Comparison of ENCODE assay signal across 12 cellular contexts in the genomic region with DNA sequence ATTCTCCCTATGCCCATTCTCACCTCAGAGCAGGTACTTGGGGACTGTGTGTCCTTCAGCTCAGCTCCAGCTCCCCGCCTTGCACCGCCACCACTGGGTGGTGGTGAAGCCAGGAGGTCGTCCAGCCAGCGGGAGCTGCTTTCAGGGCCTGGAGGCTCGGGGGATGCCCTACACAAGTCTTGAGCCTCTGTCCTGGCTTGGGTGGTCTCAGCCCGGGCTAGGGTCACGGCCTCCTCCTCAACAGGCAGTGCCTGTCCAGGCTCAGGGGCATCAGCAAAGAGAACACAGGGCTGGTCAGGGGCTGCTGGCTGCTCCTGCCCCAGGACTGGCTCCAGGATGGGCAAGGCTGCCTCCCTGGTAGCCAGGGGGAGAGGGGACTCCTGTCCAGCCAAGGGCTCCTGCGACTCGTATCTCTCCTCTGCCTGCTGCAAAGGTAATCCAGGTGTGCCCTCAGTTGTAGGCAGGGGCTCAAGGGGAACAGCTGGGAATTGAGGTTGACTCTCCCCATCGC. TPM values are rescaled to one million over a fixed set of nuclear protein-coding genes. Genes with fewer than 3 reads are reported as not detected.
DNase-seq lines count a peak whose midpoint lies in the region; ATAC-seq and TF ChIP-seq lines count a peak whose summit lies in the region.
"Had no signal": no experiment of that assay in that cellular context is flagged by ENCODE, and none has a peak within 500 bp of the region (broad histone marks: within the 10 kb centered on the region; RNA-seq: fewer than 3 reads in every experiment).

No MANE protein-coding gene starts in this region.

- H3F3A ChIP-seq in PC-9 (ENCODE audit: insufficient read depth, low read depth), result peaks cover 42% of the 10 kb centered on the region

- H3K27ac ChIP-seq in C4-2B (peak overlapping the region; percentile 83), PC-9 (peak overlapping the region; percentile 67; the same call in 1 of the 2 replicates), gastroesophageal sphincter (peak overlapping the region; percentile 73 to 96 (median 90)), rectal smooth muscle tissue (ENCODE audit: low read depth, low read length) (peak overlapping the region; percentile 64)

- TF ChIP-seq CTCF in C4-2B (conservative IDR thresholded peaks at IDR 0.05), result no peak
- no peak for TF ChIP-seq CTCF in PC-9 (conservative IDR thresholded peaks at IDR 0.05)
- TF ChIP-seq CTCF in gastroesophageal sphincter (IDR thresholded peaks at IDR 0.05), result no peak
- TF ChIP-seq CTCF in GM13977 (IDR thresholded peaks at IDR 0.05; ENCODE audit: extremely low read depth, insufficient read depth, missing control alignments), result no peak

- BruUV-seq in PC-9 (replicated peaks; lab: Mats Ljungman, UMichigan), result no TSS peak

- TF ChIP-seq POLR2A in gastroesophageal sphincter (IDR thresholded peaks at IDR 0.05), result no peak

- in situ Hi-C loops in GM13977 (cut with MboI; ENCODE audit: low pct_unique_long_range_greater_than_20kb, low sequenced_read_pairs, unreplicated experiment), result no loop called here

- DNase-seq in PC-9 (peak in 1 of 2 experiments; percentile 30), SW480 (ENCODE audit: low spot score) (no peak), GM13977 (ENCODE audit: low spot score) (no peak), SIG-M5 (lab: John Stamatoyannopoulos, UW) (no peak)
- DNase-seq: DND-41, NCI-H748 treated with DMSO at 0.1 percent for 48 hours had no signal

- H3K9me2 ChIP-seq in PC-9 (ENCODE audit: insufficient read depth), result no peaks in the 10 kb centered on the region

- POLR2A ChIA-PET in PC-9 (lab: Charles Lee; ENCODE audit: unreplicated experiment), result no interaction called here

- H3K9me3 ChIP-seq in PC-9 (ENCODE audit: insufficient read depth, low read depth) (no peaks in the 10 kb centered on the region), gastroesophageal sphincter (no peaks in the 10 kb centered on the region)
- H3K9me3 ChIP-seq: ovary had no signal

- H3K79me2 ChIP-seq in PC-9 (ENCODE audit: low read depth), result peaks cover 31% of the 10 kb centered on the region

- H3K36me3 ChIP-seq in PC-9 (ENCODE audit: low read depth), result peaks cover 34% of the 10 kb centered on the region
- H3K36me3 ChIP-seq in gastroesophageal sphincter, result peaks cover 3 to 84% of the 10 kb centered on the region in 2 donors
- peaks cover 46% of the 10 kb centered on the region for H3K36me3 ChIP-seq in rectal smooth muscle tissue (ENCODE audit: control insufficient read depth, insufficient read depth, low read length)
- H3K36me3 ChIP-seq: ovary had no signal

- H2AFZ ChIP-seq in PC-9, result no peak overlapping the region

- intact Hi-C loops in PC-9 (cut with micrococcal nuclease; ENCODE audit: unreplicated experiment), result no loop called here

- H3K4me2 ChIP-seq in PC-9, result peak overlapping the region; percentile 95

- H4K20me1 ChIP-seq in PC-9 (ENCODE audit: insufficient read depth), result peaks cover 52% of the 10 kb centered on the region

- WGBS in gastroesophageal sphincter (ENCODE audit: low coverage in 1 of 2), 2 donors, result 72% methylated on average over 3 of the region's 10 CpGs; no CpG with 5 or more reads in 1 of the 2 donors

- TF ChIP-seq EP300 in gastroesophageal sphincter (IDR thresholded peaks at IDR 0.05), result no peak

- CTCF ChIA-PET in PC-9 (lab: Charles Lee), result interaction anchor here (2.3 kb wide), 1 partner anchor 10 kb away, joined by 15 read pairs; no protein-coding TSS in a partner anchor

- H3K9ac ChIP-seq in rectal smooth muscle tissue (ENCODE audit: low read length), result no peak overlapping the region

- no peak overlapping the region for H3K4me3 ChIP-seq in PC-9
- no peak overlapping the region for H3K4me3 ChIP-seq in gastroesophageal sphincter
- no peak overlapping the region for H3K4me3 ChIP-seq in rectal smooth muscle tissue (ENCODE audit: low read length)

- peaks cover 48% of the 10 kb centered on the region for H3K4me1 ChIP-seq in PC-9 (replicated peaks; ENCODE audit: insufficient read depth)
- peaks cover 8 to 100% (median 74%) of the 10 kb centered on the region in 3 donors for H3K4me1 ChIP-seq in gastroesophageal sphincter
- peaks cover 14% of the 10 kb centered on the region for H3K4me1 ChIP-seq in rectal smooth muscle tissue (ENCODE audit: control insufficient read depth, insufficient read depth, low read length)

- ATAC-seq in gastroesophageal sphincter, result no peak
- no peak for ATAC-seq in GM21529 (IDR thresholded peaks at IDR 0.05; ENCODE audit: unreplicated experiment)

- no peaks in the 10 kb centered on the region for H3K27me3 ChIP-seq in PC-9 (ENCODE audit: insufficient read depth, low read depth)
- no peaks in the 10 kb centered on the region for H3K27me3 ChIP-seq in gastroesophageal sphincter
- H3K27me3 ChIP-seq in rectal smooth muscle tissue (ENCODE audit: control insufficient read depth, insufficient read depth, low read length), result no peaks in the 10 kb centered on the region
- H3K27me3 ChIP-seq: ovary had no signal

RNA-seq across cellular contexts. Expression of gene TNKS1BP1, which starts 12.2 kb away (rescaled TPM):
- total RNA-seq in PC-9 (2021) (181 and 218 TPM in 2 replicates), gastroesophageal sphincter (100 to 1,000 TPM in 2 of 4 donors, 10 to 100 TPM in 2; 95.6 to 130 (median 108) TPM)

RNA-seq across cellular contexts. Expression of gene SSRP1, which starts 23.1 kb away (rescaled TPM):
- 286 and 290 TPM in 2 replicates for total RNA-seq in PC-9 (2021)
- 100 to 1,000 TPM in 1 of 4 donors, 10 to 100 TPM in 3; 66.0 to 101 (median 79.8) TPM for total RNA-seq in gastroesophageal sphincter

RNA-seq across cellular contexts. Expression of gene P2RX3, which starts 25.6 kb away (rescaled TPM):
- total RNA-seq in PC-9 (2021), result not detected in 2 replicates
- under 1 TPM in 1 of 4 donors, not detected in 3; 0.69 TPM for total RNA-seq in gastroesophageal sphincter
- total RNA-seq: T-helper 1 cell treated with Interleukin-12 subunit alpha and Interleukin-12 subunit beta and Interleukin-4 antibody, amounts not matched to agents 30 ng/mL and 1 ng/mL, for 36 hours had no signal
